9 cellular contexts compared by ENCODE assay signal in the genomic region with DNA sequence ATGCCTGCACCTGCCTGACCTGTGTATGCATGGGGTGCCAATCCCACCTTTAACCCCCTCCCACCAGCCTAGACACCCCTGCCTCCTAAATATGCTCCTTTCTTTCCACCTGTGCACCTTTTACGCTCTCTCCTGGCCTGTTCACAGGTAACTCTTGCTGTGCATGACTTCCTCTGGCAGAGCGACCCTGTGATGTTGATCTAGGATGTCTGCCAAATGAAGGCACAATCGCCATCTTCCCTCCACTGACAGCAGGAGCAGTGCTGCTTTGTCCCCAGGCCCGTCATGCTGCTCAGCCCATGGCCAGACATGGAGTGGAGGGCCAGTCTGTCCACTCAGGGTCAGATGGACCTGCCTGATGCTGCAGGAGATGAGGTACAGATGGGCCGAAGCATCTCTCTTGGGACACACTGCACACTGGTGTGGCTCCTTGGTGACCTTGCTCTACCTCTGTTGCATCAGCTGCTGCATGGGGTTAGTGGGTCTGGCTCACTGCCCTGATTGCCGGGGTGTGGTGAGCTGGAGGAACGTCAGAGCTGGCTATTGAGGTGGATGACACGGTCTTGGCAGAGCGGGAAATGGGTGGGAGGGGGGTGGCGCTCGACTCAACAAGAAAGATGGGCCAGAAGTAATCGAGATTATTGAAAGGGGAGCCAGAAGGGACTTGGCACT.
A peak's percentile ranks its signal among the peaks of the same experiment; 100 is the strongest.
DNase-seq lines count a peak whose midpoint lies in the region; ATAC-seq and TF ChIP-seq lines count a peak whose summit lies in the region.
"Had no signal": no experiment of that assay in that cellular context is flagged by ENCODE, and none has a peak within 500 bp of the region (broad histone marks: within the 10 kb centered on the region; RNA-seq: fewer than 3 reads in every experiment).

No MANE protein-coding gene starts in this region.

- H3K4me2 ChIP-seq in fibroblast of lung (ENCODE audit: extremely low read depth, insufficient read depth, low read length): no peak overlapping the region

- CTCF ChIA-PET in HEK293 (lab: Yijun Ruan, JAX): no interaction called here

- TF ChIP-seq CTCF in HEK293 (tag by site-specific recombination; IDR thresholded peaks at IDR 0.05): no peak
- no peak for TF ChIP-seq CTCF in fibroblast of lung (conservative IDR thresholded peaks at IDR 0.05 in 1 of 2, IDR thresholded peaks at IDR 0.05 in 1 of 2; ENCODE audit: low read depth in 1 of 2, low read length in 2 of 2)
- TF ChIP-seq CTCF in suprapubic skin (IDR thresholded peaks at IDR 0.05): no peak

- no peaks in the 10 kb centered on the region for H3K36me3 ChIP-seq in HEK293 (ENCODE audit: control insufficient read depth in 2 of 2, insufficient read depth in 1 of 2, low read length in 2 of 2)
- no peaks in the 10 kb centered on the region for H3K36me3 ChIP-seq in fibroblast of lung (ENCODE audit: control insufficient read depth, insufficient read depth, low read length)
- no peaks in the 10 kb centered on the region for H3K36me3 ChIP-seq in suprapubic skin
- H3K36me3 ChIP-seq: esophagus muscularis mucosa had no signal

- no peak for TF ChIP-seq EP300 in suprapubic skin (IDR thresholded peaks at IDR 0.05)

- H3K27ac ChIP-seq in HEK293 (ENCODE audit: extremely low read depth, low read depth, low read length) (no peak overlapping the region), fibroblast of lung (ENCODE audit: insufficient read depth, low read length) (no peak overlapping the region), suprapubic skin (no peak overlapping the region)
- H3K27ac ChIP-seq: esophagus muscularis mucosa had no signal

- H3K9ac ChIP-seq in fibroblast of lung (ENCODE audit: insufficient read depth, low read length): no peak overlapping the region

- ATAC-seq in HG02840 (IDR thresholded peaks at IDR 0.05; ENCODE audit: low FRiP score, unreplicated experiment): no peak
- no peak for ATAC-seq in HG02678 (IDR thresholded peaks at IDR 0.05; ENCODE audit: unreplicated experiment)

- 46% methylated on average over 11 of the region's 12 CpGs for WGBS in suprapubic skin

- no peak overlapping the region for H2AFZ ChIP-seq in fibroblast of lung (ENCODE audit: low read length)

- POLR2A ChIA-PET in HEK293 (lab: Yijun Ruan, JAX): interaction anchor here (0.6 kb wide), 1 partner anchor 83 kb away, joined by 3 read pairs; no protein-coding TSS in a partner anchor

- TF ChIP-seq POLR2A in suprapubic skin (IDR thresholded peaks at IDR 0.05): no peak

- no peaks in the 10 kb centered on the region for H3K9me3 ChIP-seq in HEK293 (ENCODE audit: control insufficient read depth, insufficient read depth, low read depth, low read length)
- H3K9me3 ChIP-seq in fibroblast of lung (ENCODE audit: control insufficient read depth, insufficient read depth, low read depth, low read length): no peaks in the 10 kb centered on the region
- H3K9me3 ChIP-seq in suprapubic skin: no peaks in the 10 kb centered on the region
- H3K9me3 ChIP-seq: esophagus muscularis mucosa had no signal

- no peaks in the 10 kb centered on the region for H4K20me1 ChIP-seq in fibroblast of lung (ENCODE audit: control insufficient read depth, extremely low read depth, insufficient read depth, low read length)

- no peak overlapping the region for H3K4me3 ChIP-seq in HEK293 (ENCODE audit: low read depth, low read length)
- H3K4me3 ChIP-seq in fibroblast of lung (replicated peaks in 1 of 4; ENCODE audit: control extremely low read depth in 1 of 4, insufficient read depth in 1 of 4, low read depth in 3 of 4, low read length in 4 of 4): no peak overlapping the region
- H3K4me3 ChIP-seq in suprapubic skin: no peak overlapping the region
- H3K4me3 ChIP-seq: esophagus muscularis mucosa had no signal

- H3K79me2 ChIP-seq in fibroblast of lung (ENCODE audit: control insufficient read depth, insufficient read depth, low read length): no peaks in the 10 kb centered on the region

- H3K4me1 ChIP-seq in HEK293 (ENCODE audit: control insufficient read depth, insufficient read depth, low read length) (peaks cover 5% of the 10 kb centered on the region), fibroblast of lung (ENCODE audit: control insufficient read depth, extremely low read depth, insufficient read depth, low read length) (peaks cover 20% of the 10 kb centered on the region), suprapubic skin (peaks cover 31% of the 10 kb centered on the region)

- H3K27me3 ChIP-seq in fibroblast of lung (ENCODE audit: control insufficient read depth, insufficient read depth, low read length): peaks cover under 1% of the 10 kb centered on the region
- H3K27me3 ChIP-seq in suprapubic skin: no peaks in the 10 kb centered on the region
- H3K27me3 ChIP-seq: esophagus muscularis mucosa had no signal

- peak; percentile 87 for DNase-seq in OCI-M1 (lab: John Stamatoyannopoulos, UW)
- peak; percentile 80 to 87 for DNase-seq in fibroblast of lung (ENCODE audit: low read depth in 2 of 2)
- DNase-seq in suprapubic skin (ENCODE audit: low spot score in 2 of 2): peak; percentile 80 to 85
- DNase-seq in middle frontal gyrus (ENCODE audit: extremely low spot score, low spot score): no peak
- DNase-seq: NCI-H526 treated with DMSO at 0.1 percent for 48 hours had no signal

TF ChIP-seq in HEK293, 187 proteins besides CTCF, POLR2A, EP300 and RAD21 (continues in another document):
- TF ChIP-seq ZNF214 (tag by site-specific recombination; IDR thresholded peaks at IDR 0.05; ENCODE audit: borderline replicate concordance): no peak
- no peak for TF ChIP-seq ZNF530 (tag by site-specific recombination; IDR thresholded peaks at IDR 0.05; ENCODE audit: low read depth)
- no peak for TF ChIP-seq ZBTB49 (tag by site-specific recombination; IDR thresholded peaks at IDR 0.05; ENCODE audit: low read depth)
- TF ChIP-seq HOXC10 (CRISPR knock-in tag; IDR thresholded peaks at IDR 0.05): no peak
- TF ChIP-seq ZNF366 (tag by site-specific recombination; conservative IDR thresholded peaks at IDR 0.05): no peak
- 0 out of 2 replicates have a peak, but pooled peaks have one; percentile 12 for TF ChIP-seq ZNF624 (tag by site-specific recombination; IDR thresholded peaks at IDR 0.05)
- TF ChIP-seq, protein P1, sequence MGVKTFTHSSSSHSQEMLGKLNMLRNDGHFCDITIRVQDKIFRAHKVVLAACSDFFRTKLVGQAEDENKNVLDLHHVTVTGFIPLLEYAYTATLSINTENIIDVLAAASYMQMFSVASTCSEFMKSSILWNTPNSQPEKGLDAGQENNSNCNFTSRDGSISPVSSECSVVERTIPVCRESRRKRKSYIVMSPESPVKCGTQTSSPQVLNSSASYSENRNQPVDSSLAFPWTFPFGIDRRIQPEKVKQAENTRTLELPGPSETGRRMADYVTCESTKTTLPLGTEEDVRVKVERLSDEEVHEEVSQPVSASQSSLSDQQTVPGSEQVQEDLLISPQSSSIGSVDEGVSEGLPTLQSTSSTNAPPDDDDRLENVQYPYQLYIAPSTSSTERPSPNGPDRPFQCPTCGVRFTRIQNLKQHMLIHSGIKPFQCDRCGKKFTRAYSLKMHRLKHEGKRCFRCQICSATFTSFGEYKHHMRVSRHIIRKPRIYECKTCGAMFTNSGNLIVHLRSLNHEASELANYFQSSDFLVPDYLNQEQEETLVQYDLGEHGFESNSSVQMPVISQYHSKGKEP (tag by site-specific recombination; IDR thresholded peaks at IDR 0.05): peak; percentile 36; the same call in 1 of the 2 replicates
- TF ChIP-seq ZNF707 (tag by site-specific recombination; IDR thresholded peaks at IDR 0.05): no peak
- TF ChIP-seq, protein P2, sequence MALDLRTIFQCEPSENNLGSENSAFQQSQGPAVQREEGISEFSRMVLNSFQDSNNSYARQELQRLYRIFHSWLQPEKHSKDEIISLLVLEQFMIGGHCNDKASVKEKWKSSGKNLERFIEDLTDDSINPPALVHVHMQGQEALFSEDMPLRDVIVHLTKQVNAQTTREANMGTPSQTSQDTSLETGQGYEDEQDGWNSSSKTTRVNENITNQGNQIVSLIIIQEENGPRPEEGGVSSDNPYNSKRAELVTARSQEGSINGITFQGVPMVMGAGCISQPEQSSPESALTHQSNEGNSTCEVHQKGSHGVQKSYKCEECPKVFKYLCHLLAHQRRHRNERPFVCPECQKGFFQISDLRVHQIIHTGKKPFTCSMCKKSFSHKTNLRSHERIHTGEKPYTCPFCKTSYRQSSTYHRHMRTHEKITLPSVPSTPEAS (tag by site-specific recombination; IDR thresholded peaks at IDR 0.05): no peak
- peak; percentile 51; the same call in 1 of the 2 replicates for TF ChIP-seq ZFHX2 (tag by site-specific recombination; conservative IDR thresholded peaks at IDR 0.05)
- TF ChIP-seq ZFP41 (tag by site-specific recombination; IDR thresholded peaks at IDR 0.05; ENCODE audit: borderline replicate concordance): no peak
- TF ChIP-seq ZNF600 (tag by site-specific recombination; IDR thresholded peaks at IDR 0.05): no peak; the same call in 1 of the 2 replicates
- no peak for TF ChIP-seq ZNF837 (tag by site-specific recombination; IDR thresholded peaks at IDR 0.05)
- TF ChIP-seq ZNF785 (tag by site-specific recombination; IDR thresholded peaks at IDR 0.05): no peak
- TF ChIP-seq ZBTB21 (tag by site-specific recombination; IDR thresholded peaks at IDR 0.05): peak; percentile 82
